27 cellular contexts compared by ENCODE assay signal in genomic region chr1:102886638-102887037, GRCh38.
A peak's percentile ranks its signal among the peaks of the same experiment; 100 is the strongest.
DNase-seq lines count a peak whose midpoint lies in the region; ATAC-seq, FAIRE-seq and TF ChIP-seq lines count a peak whose summit lies in the region.
"Had no signal": no experiment of that assay in that cellular context is flagged by ENCODE, and none has a peak within 500 bp of the region (broad histone marks: within the 10 kb centered on the region; RNA-seq: fewer than 3 reads in every experiment).

No MANE protein-coding gene starts in this region.

- 36% methylated on average over 4 of the region's 4 CpGs for WGBS in mammary epithelial cell (ENCODE audit: low coverage, missing lambda C conversion rate)
- no CpG with 5 or more reads among the region's 4 CpGs for WGBS in mesendoderm (ENCODE audit: extremely low coverage, insufficient coverage, low lambda C conversion rate)
- WGBS in HepG2 (ENCODE audit: low lambda C conversion rate): 1% methylated on average over 4 of the region's 4 CpGs

- H3K4me3 ChIP-seq in mammary epithelial cell (replicated peaks in 1 of 3; ENCODE audit: insufficient read depth in 1 of 3, low read depth in 2 of 3, low read length in 3 of 3): peak overlapping the region in 1 of 3 experiments; percentile 21
- no peak overlapping the region for H3K4me3 ChIP-seq in bronchial epithelial cell (ENCODE audit: low read depth, low read length)
- H3K4me3 ChIP-seq in mesendoderm (ENCODE audit: low read length): no peak overlapping the region
- no peak overlapping the region for H3K4me3 ChIP-seq in HepG2 (replicated peaks in 1 of 3; ENCODE audit: insufficient read depth in 1 of 3, low read depth in 2 of 3, low read length in 3 of 3)
- H3K4me3 ChIP-seq: A549; BLaER1 treated with 17β-estradiol and CSF1 and Interleukin-3, amounts not matched to agents 10 nM and 100 nM; GM12878; GM23248 had no signal

- H3K79me1 ChIP-seq in mesendoderm (ENCODE audit: low read length): no peaks in the 10 kb centered on the region

- H2AK5ac ChIP-seq in mesendoderm (ENCODE audit: low read length): no peak overlapping the region

- TF ChIP-seq EP300 in HepG2 (IDR thresholded peaks at IDR 0.05; ENCODE audit: low read depth in 2 of 2, low read length in 2 of 2) (no peak), HepG2 (CRISPR knock-in tag; IDR thresholded peaks at IDR 0.05; ENCODE audit: borderline replicate concordance) (no peak)

- H3K27me3 ChIP-seq in mammary epithelial cell (ENCODE audit: insufficient read depth, low read length) (no peaks in the 10 kb centered on the region), bronchial epithelial cell (ENCODE audit: control insufficient read depth, insufficient read depth, low read length) (no peaks in the 10 kb centered on the region), foreskin keratinocyte (no peaks in the 10 kb centered on the region), mesendoderm (ENCODE audit: insufficient read depth, low read length, poor library complexity) (no peaks in the 10 kb centered on the region), HepG2 (ENCODE audit: control insufficient read depth in 1 of 2, insufficient read depth in 2 of 2, low read length in 2 of 2) (no peaks in the 10 kb centered on the region)
- H3K27me3 ChIP-seq: BE2C; BLaER1 treated with 17β-estradiol and CSF1 and Interleukin-3, amounts not matched to agents 10 nM and 100 nM had no signal

- DNase-seq in mammary epithelial cell (peak; percentile 52), MCF 10A (ENCODE audit: unreplicated experiment) (no peak), bronchial epithelial cell (ENCODE audit: low read depth) (peak; percentile 80), foreskin keratinocyte (peak; percentile 47 to 73), GM20000 (ENCODE audit: low spot score) (no peak), mesendoderm (no peak), HepG2 (ENCODE audit: low spot score) (no peak)
- DNase-seq: 8988T; ACHN; AML-193; BE2C; CD4-positive, alpha-beta T cell; CD8-positive, alpha-beta memory T cell; DMS 273 treated with DMSO at 0.1 percent for 48 hours; DMS79; EL; GDM1; GM23248; H7; HCEC 1CT had no signal

- H4K5ac ChIP-seq in mesendoderm (ENCODE audit: low read length): no peak overlapping the region

- H4K20me1 ChIP-seq in mammary epithelial cell (ENCODE audit: insufficient read depth, low read length) (no peaks in the 10 kb centered on the region), HepG2 (ENCODE audit: insufficient read depth, low read length) (no peaks in the 10 kb centered on the region)
- H4K20me1 ChIP-seq: BLaER1 treated with 17β-estradiol and CSF1 and Interleukin-3, amounts not matched to agents 10 nM and 100 nM had no signal

- no peaks in the 10 kb centered on the region for H3K9me3 Mint-ChIP-seq in MCF 10A (ENCODE audit: unreplicated experiment)

- H3K9me3 ChIP-seq in mammary epithelial cell (replicated peaks; ENCODE audit: insufficient read depth, low read length) (no peaks in the 10 kb centered on the region), HepG2 (ENCODE audit: low read length) (no peaks in the 10 kb centered on the region)
- H3K9me3 ChIP-seq: A549; BE2C; BLaER1 treated with 17β-estradiol and CSF1 and Interleukin-3, amounts not matched to agents 10 nM and 100 nM had no signal

- no peak overlapping the region for H3K4me3 Mint-ChIP-seq in MCF 10A (ENCODE audit: unreplicated experiment)
- H3K4me3 Mint-ChIP-seq: CD14-positive monocyte; CD4-positive, alpha-beta T cell; CD8-positive, alpha-beta memory T cell had no signal

- no peak overlapping the region for H3K18ac ChIP-seq in mesendoderm (ENCODE audit: low read length)

- H3K36me3 Mint-ChIP-seq in MCF 10A (ENCODE audit: insufficient read depth, unreplicated experiment): no peaks in the 10 kb centered on the region
- H3K36me3 Mint-ChIP-seq: CD14-positive monocyte; CD8-positive, alpha-beta memory T cell had no signal

- intact Hi-C loops in mammary epithelial cell (cut with micrococcal nuclease): no loop called here
- intact Hi-C loops in MCF 10A (cut with micrococcal nuclease): no loop called here
- intact Hi-C loops in HepG2 (cut with micrococcal nuclease; ENCODE audit: unreplicated experiment): no loop called here

- no peak overlapping the region for H3K27ac Mint-ChIP-seq in MCF 10A (ENCODE audit: low read depth, unreplicated experiment)
- H3K27ac Mint-ChIP-seq: CD14-positive monocyte; CD4-positive, alpha-beta T cell; CD8-positive, alpha-beta memory T cell had no signal

- BruUV-seq in mammary epithelial cell (replicated peaks; lab: Mats Ljungman, UMichigan) (no TSS peak), MCF 10A (replicated peaks; lab: Mats Ljungman, UMichigan) (no TSS peak), HepG2 (replicated peaks; lab: Mats Ljungman, UMichigan) (no TSS peak)

- in situ Hi-C loops in mammary epithelial cell (cut with MboI; ENCODE audit: low sequenced_read_pairs in 2 of 2): no loop called here
- in situ Hi-C loops in HepG2 (cut with HindIII; ENCODE audit: extremely low pct_ligation_motif_present, low pct_unique_long_range_greater_than_20kb): no loop called here

- no peak for TF ChIP-seq RAD21 in HepG2 (CRISPR knock-in tag; IDR thresholded peaks at IDR 0.05)

- H3K27ac ChIP-seq in mammary epithelial cell (ENCODE audit: insufficient read depth, low read depth, low read length) (peak overlapping the region; percentile 18), foreskin keratinocyte (peak overlapping the region; percentile 26), mesendoderm (ENCODE audit: low read depth, low read length) (no peak overlapping the region), HepG2 (ENCODE audit: extremely low read length, insufficient read depth, low read length) (no peak overlapping the region)
- H3K27ac ChIP-seq: A549; BLaER1 treated with 17β-estradiol and CSF1 and Interleukin-3, amounts not matched to agents 10 nM and 100 nM; GM23248 had no signal

- H3K23ac ChIP-seq in mesendoderm (ENCODE audit: low read length): no peak overlapping the region

- H3K4ac ChIP-seq in mesendoderm (ENCODE audit: low read depth, low read length): no peak overlapping the region

- no peak for TF ChIP-seq POLR2A in HepG2 (IDR thresholded peaks at IDR 0.05; ENCODE audit: insufficient read depth in 1 of 2, low read depth in 2 of 2, low read length in 2 of 2)

- H2BK5ac ChIP-seq in mesendoderm (ENCODE audit: low read length): no peak overlapping the region

- CTCF ChIA-PET in mammary epithelial cell (lab: Charles Lee; ENCODE audit: low non-redundant PET): no interaction called here
- CTCF ChIA-PET in MCF 10A (lab: Yijun Ruan, JAX): no interaction called here
- CTCF ChIA-PET in HepG2 (lab: Yijun Ruan, JAX; ENCODE audit: low intra/inter-chr PET ratio, low total read pairs): no interaction called here

- H3K9ac ChIP-seq in mammary epithelial cell (ENCODE audit: insufficient read depth, low read length): no peak overlapping the region
- H3K9ac ChIP-seq in mesendoderm (ENCODE audit: low read length): no peak overlapping the region
- no peak overlapping the region for H3K9ac ChIP-seq in HepG2 (ENCODE audit: insufficient read depth, low read depth, low read length)
- H3K9ac ChIP-seq: BLaER1 treated with 17β-estradiol and CSF1 and Interleukin-3, amounts not matched to agents 10 nM and 100 nM; GM23248 had no signal

- ATAC-seq in foreskin keratinocyte (peak; percentile 85), HepG2 (no peak)
- ATAC-seq: A549, GM12878 had no signal

- H4K8ac ChIP-seq in mesendoderm (ENCODE audit: low read depth, low read length): no peak overlapping the region

- H3K4me2 ChIP-seq in mammary epithelial cell (ENCODE audit: insufficient read depth, low read depth, low read length) (peak overlapping the region; percentile 53), mesendoderm (ENCODE audit: low read length) (no peak overlapping the region), HepG2 (ENCODE audit: low read depth, low read length) (no peak overlapping the region)
- H3K4me2 ChIP-seq: A549; BLaER1 treated with 17β-estradiol and CSF1 and Interleukin-3, amounts not matched to agents 10 nM and 100 nM had no signal

- H3K27me3 Mint-ChIP-seq in MCF 10A (ENCODE audit: insufficient read depth, unreplicated experiment): no peaks in the 10 kb centered on the region
- H3K27me3 Mint-ChIP-seq: CD4-positive, alpha-beta T cell; CD8-positive, alpha-beta memory T cell had no signal

- no peak for FAIRE-seq in bronchial epithelial cell (lab: Jason Lieb, UNC)
- no peak for FAIRE-seq in HepG2 (lab: Jason Lieb, UNC)
- FAIRE-seq: A549, D721Med, GM12878, GM19239, H1 had no signal

- H3K4me1 ChIP-seq in mammary epithelial cell (ENCODE audit: insufficient read depth, low read length) (peaks cover 18% of the 10 kb centered on the region), foreskin keratinocyte (peaks cover 23% of the 10 kb centered on the region), mesendoderm (ENCODE audit: control insufficient read depth, low read depth, low read length) (no peaks in the 10 kb centered on the region), HepG2 (ENCODE audit: insufficient read depth, low read length) (no peaks in the 10 kb centered on the region)
- H3K4me1 ChIP-seq: BE2C; BLaER1 treated with 17β-estradiol and CSF1 and Interleukin-3, amounts not matched to agents 10 nM and 100 nM had no signal

- H3K79me2 ChIP-seq in mammary epithelial cell (ENCODE audit: insufficient read depth, low read length) (no peaks in the 10 kb centered on the region), mesendoderm (ENCODE audit: control insufficient read depth, insufficient read depth, low read length) (no peaks in the 10 kb centered on the region), HepG2 (ENCODE audit: insufficient read depth, low read length) (no peaks in the 10 kb centered on the region)

- no peak overlapping the region for H2BK15ac ChIP-seq in mesendoderm (replicated peaks; ENCODE audit: low read depth)

- POLR2A ChIA-PET in MCF 10A (lab: Yijun Ruan, JAX) (no interaction called here), HepG2 (lab: Yijun Ruan, JAX) (no interaction called here)

- H3K4me1 Mint-ChIP-seq in MCF 10A (ENCODE audit: insufficient read depth, unreplicated experiment): no peaks in the 10 kb centered on the region
- H3K4me1 Mint-ChIP-seq: CD14-positive monocyte; CD8-positive, alpha-beta memory T cell had no signal

- peak overlapping the region; percentile 77 for H2AFZ ChIP-seq in mammary epithelial cell (ENCODE audit: low read depth, low read length)
- no peak overlapping the region for H2AFZ ChIP-seq in HepG2 (ENCODE audit: low read length)
- H2AFZ ChIP-seq: GM23248 had no signal

- TF ChIP-seq CTCF in mammary epithelial cell (conservative IDR thresholded peaks at IDR 0.05 in 1 of 2, IDR thresholded peaks at IDR 0.05 in 1 of 2; ENCODE audit: extremely low read depth in 1 of 2, insufficient read depth in 1 of 2, low read depth in 1 of 2, low read length in 2 of 2) (no peak), MCF 10A (IDR thresholded peaks at IDR 0.05; ENCODE audit: unreplicated experiment) (no peak), bronchial epithelial cell (IDR thresholded peaks at IDR 0.05; ENCODE audit: insufficient read depth, low read length, severe bottlenecking) (no peak), foreskin keratinocyte (conservative IDR thresholded peaks at IDR 0.05) (no peak), GM20000 (IDR thresholded peaks at IDR 0.05; ENCODE audit: extremely low read depth, missing control alignments) (no peak), HepG2 (CRISPR knock-in tag; IDR thresholded peaks at IDR 0.05) (no peak)

- H3K56ac ChIP-seq in mesendoderm (ENCODE audit: low read length): no peak overlapping the region

- dilution Hi-C loops in mammary epithelial cell (cut with HindIII; ENCODE audit: low sequenced_read_pairs): no loop called here

- no peaks in the 10 kb centered on the region for H3K36me3 ChIP-seq in mammary epithelial cell (ENCODE audit: insufficient read depth, low read length)
- H3K36me3 ChIP-seq in bronchial epithelial cell (ENCODE audit: control insufficient read depth, insufficient read depth, low read length): no peaks in the 10 kb centered on the region
- H3K36me3 ChIP-seq in mesendoderm (ENCODE audit: control insufficient read depth, insufficient read depth, low read length): no peaks in the 10 kb centered on the region
- H3K36me3 ChIP-seq in HepG2 (replicated peaks in 1 of 2; ENCODE audit: control insufficient read depth in 1 of 2, insufficient read depth in 2 of 2, low read length in 2 of 2): no peaks in the 10 kb centered on the region
- H3K36me3 ChIP-seq: BE2C; BLaER1 treated with 17β-estradiol and CSF1 and Interleukin-3, amounts not matched to agents 10 nM and 100 nM had no signal

- no peak overlapping the region for H2BK120ac ChIP-seq in mesendoderm (ENCODE audit: low read depth, low read length)

Comparison
In these comparisons a context has a peak if more than half of its experiments do, and no peak if none do; other contexts are left out.
1. DNase-seq: peak in mammary epithelial cell (single experiment), bronchial epithelial cell (single experiment) and foreskin keratinocyte (2 of 2); none in MCF 10A (single experiment), GM20000 (single experiment), mesendoderm (single experiment) and HepG2 (single experiment).
2. H3K27ac ChIP-seq: peak in mammary epithelial cell (single experiment) and foreskin keratinocyte (single experiment); none in mesendoderm (single experiment) and HepG2 (single experiment).